ENCODE assay signal across 6 cellular contexts in the genomic region with DNA sequence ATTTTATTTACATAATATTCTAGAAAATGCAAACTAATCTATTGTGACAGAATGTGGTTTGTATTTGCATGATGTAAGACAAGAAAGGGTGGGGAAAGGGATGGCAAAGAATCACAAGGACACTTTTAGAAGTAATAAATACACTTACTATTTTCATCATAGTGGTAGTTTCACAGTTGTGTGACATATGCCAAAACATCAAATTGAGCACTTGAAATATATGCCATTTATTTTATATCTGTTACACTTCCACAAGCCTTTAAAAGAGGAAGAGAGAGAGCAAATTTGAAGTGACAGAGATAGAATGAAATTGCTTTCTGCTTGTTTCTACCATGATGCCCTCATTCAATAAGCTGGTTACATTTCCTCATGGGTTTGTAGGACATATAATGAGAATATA.
"Had no signal": no experiment of that assay in that cellular context is flagged by ENCODE, and none has a peak within 500 bp of the region (broad histone marks: within the 10 kb centered on the region; RNA-seq: fewer than 3 reads in every experiment).

No MANE protein-coding gene starts in this region.

- DNase-seq: H9, HCEC 1CT, IMR-90, KG1 had no signal

- H3K4me3 Mint-ChIP-seq: GM23338, H9 had no signal

- H3K27ac Mint-ChIP-seq: GM23338, H9 had no signal

- ATAC-seq: GM23338, K562 had no signal

- H3K9me3 Mint-ChIP-seq: GM23338 had no signal

- H3K4me1 Mint-ChIP-seq: GM23338, H9 had no signal
